ENCODE assay signal across 19 cellular contexts in genomic region chr1:112533029-112533428, GRCh38. TPM values are rescaled to one million over a fixed set of nuclear protein-coding genes. Genes with fewer than 3 reads are reported as not detected.
DNase-seq lines count a peak whose midpoint lies in the region; TF ChIP-seq lines count a peak whose summit lies in the region.
"Had no signal": no experiment of that assay in that cellular context is flagged by ENCODE, and none has a peak within 500 bp of the region (broad histone marks: within the 10 kb centered on the region; RNA-seq: fewer than 3 reads in every experiment).

No MANE protein-coding gene starts in this region.

- no peaks in the 10 kb centered on the region for H3K9me3 ChIP-seq in SJSA1 (replicated peaks)
- H3K9me3 ChIP-seq: right atrium auricular region, stomach, tibial nerve had no signal

- DNase-seq in AG10803 (ENCODE audit: low read depth) (peak; percentile 52), SJSA1 (ENCODE audit: low read depth in 1 of 2, low spot score in 2 of 2) (peak in 1 of 2 experiments; percentile 54), fibroblast of gingiva (ENCODE audit: low read depth) (peak; percentile 54), non-pigmented ciliary epithelial cell (ENCODE audit: low read depth) (peak; percentile 77), nucleus accumbens (lab: John Stamatoyannopoulos, UW) (no peak), NCI-H2081 (lab: John Stamatoyannopoulos, UW) (no peak), iPS-NIHi11 (ENCODE audit: low spot score) (no peak)
- DNase-seq in stimulated activated CD4-positive, alpha-beta T cell treated with anti-CD3 and anti-CD28 coated beads, Interleukin-1b, Interleukin-23, amount 100 ng/mL, for 48 hours = no peak
- DNase-seq: activated T-cell treated with anti-CD3 and anti-CD28 coated beads, Interleukin-2, amount 50 U/mL, for 24 hours; amygdala; C1 segment of cervical spinal cord; KBM-7; naive B cell; NCI-H1694; stomach; T1000 had no signal

- no peak for TF ChIP-seq CTCF in AG10803 (conservative IDR thresholded peaks at IDR 0.05; ENCODE audit: low read length)

- no peaks in the 10 kb centered on the region for H3K27me3 ChIP-seq in SJSA1 (replicated peaks)
- H3K27me3 ChIP-seq: right atrium auricular region, stomach, tibial nerve had no signal

- peak overlapping the region; percentile 84 for H3K27ac ChIP-seq in SJSA1
- H3K27ac ChIP-seq: epithelial cell of prostate, stomach, tibial nerve had no signal

- H3K36me3 ChIP-seq in SJSA1 = peaks cover 4% of the 10 kb centered on the region; the same call in 1 of the 2 replicates
- H3K36me3 ChIP-seq: right atrium auricular region had no signal

- H3K4me3 ChIP-seq in AG10803 (ENCODE audit: low read length) (no peak overlapping the region), SJSA1 (no peak overlapping the region)
- H3K4me3 ChIP-seq: right atrium auricular region, stomach, tibial nerve had no signal

- peaks cover 47% of the 10 kb centered on the region for H3K4me1 ChIP-seq in SJSA1 (replicated peaks)
- H3K4me1 ChIP-seq: stomach, tibial nerve had no signal

RNA-seq across cellular contexts. Expression of gene WNT2B, which starts 24.3 kb away (rescaled TPM):
- total RNA-seq in SJSA1 (2014; rRNA removed; shearing (Covaris generic)) = 8.7 and 14.7 TPM in 2 replicates

Comparison
In these comparisons a context has a peak if more than half of its experiments do, and no peak if none do; other contexts are left out.
1. DNase-seq: peak in AG10803 (single experiment), fibroblast of gingiva (single experiment) and non-pigmented ciliary epithelial cell (single experiment); none in nucleus accumbens (0 of 56), NCI-H2081 (0 of 2), iPS-NIHi11 (single experiment) and stimulated activated CD4-positive, alpha-beta T cell treated with anti-CD3 and anti-CD28 coated beads, Interleukin-1b, Interleukin-23, amount 100 ng/mL, for 48 hours (single experiment).